In genomic region chr14:104172349-104172748, GRCh38 we compare ENCODE assay signal across 31 cellular contexts. TPM values are rescaled to one million over a fixed set of nuclear protein-coding genes. Genes with fewer than 3 reads are reported as not detected.
A peak's percentile ranks its signal among the peaks of the same experiment; 100 is the strongest.
DNase-seq lines count a peak whose midpoint lies in the region; ATAC-seq, FAIRE-seq and TF ChIP-seq lines count a peak whose summit lies in the region.
"Had no signal": no experiment of that assay in that cellular context is flagged by ENCODE, and none has a peak within 500 bp of the region (broad histone marks: within the 10 kb centered on the region; RNA-seq: fewer than 3 reads in every experiment).

No MANE protein-coding gene starts in this region.

- 0 out of 2 replicates have a peak overlapping the region, but pooled peaks have one; percentile 39 for H2BK12ac ChIP-seq in H1 (ENCODE audit: low read depth, low read length)

- H3K18ac ChIP-seq in H1 (ENCODE audit: extremely low read depth, low read length), result peak overlapping the region; percentile 51; the same call in 1 of the 2 replicates

- no peak overlapping the region for H3K4me3 ChIP-seq in H1 (ENCODE audit: extremely low read depth in 1 of 4, insufficient read depth in 2 of 4, low read depth in 3 of 4, low read length in 4 of 4)
- H3K4me3 ChIP-seq in osteoblast (ENCODE audit: insufficient read depth, low read length), result no peak overlapping the region
- H3K4me3 ChIP-seq in BE2C (ENCODE audit: low read depth, low read length), result no peak overlapping the region
- H3K4me3 ChIP-seq: A549, MG63, PC-9 had no signal

- peaks cover 2 to 17% of the 10 kb centered on the region in 2 experiments for H4K20me1 ChIP-seq in H1 (replicated peaks in 1 of 2; ENCODE audit: control insufficient read depth in 1 of 2, insufficient read depth in 2 of 2, low read length in 2 of 2)
- no peaks in the 10 kb centered on the region for H4K20me1 ChIP-seq in osteoblast (ENCODE audit: insufficient read depth, low read length)

- H2AFZ ChIP-seq in H1 (ENCODE audit: low read length), result no peak overlapping the region
- no peak overlapping the region for H2AFZ ChIP-seq in osteoblast (ENCODE audit: low read length)
- H2AFZ ChIP-seq: PC-9 had no signal

- peak overlapping the region; percentile 53 for H2BK120ac ChIP-seq in H1 (replicated peaks; ENCODE audit: low read depth, low read length)

- POLR2A ChIA-PET in H1 (lab: Charles Lee; ENCODE audit: partially characterized antibody), result no interaction called here

- H3K79me2 ChIP-seq in H1 (ENCODE audit: control insufficient read depth in 1 of 2, insufficient read depth in 2 of 2, low read length in 2 of 2) (no peaks in the 10 kb centered on the region), osteoblast (ENCODE audit: insufficient read depth, low read length) (no peaks in the 10 kb centered on the region)

- no peak overlapping the region for H3K27ac Mint-ChIP-seq in Calu3 (ENCODE audit: unreplicated experiment)
- H3K27ac Mint-ChIP-seq: CD4-positive, alpha-beta memory T cell had no signal

- H3K56ac ChIP-seq in H1 (replicated peaks; ENCODE audit: insufficient read length, low read depth, low read length), result no peak overlapping the region

- TF ChIP-seq CTCF in Calu3 (IDR thresholded peaks at IDR 0.05; ENCODE audit: unreplicated experiment) (no peak), H1 (IDR thresholded peaks at IDR 0.05; ENCODE audit: control extremely low read depth in 1 of 3, insufficient read depth in 1 of 3, low read depth in 1 of 3, low read length in 3 of 3) (no peak), osteoblast (IDR thresholded peaks at IDR 0.05; ENCODE audit: extremely low read depth, low read depth, low read length) (no peak), BE2C (IDR thresholded peaks at IDR 0.05; ENCODE audit: low read depth, low read length) (no peak)

- H4K8ac ChIP-seq in H1 (ENCODE audit: extremely low read depth, insufficient read depth, low read length), result 0 out of 2 replicates have a peak overlapping the region, but pooled peaks have one; percentile 0

- no peak for DNase-seq in Calu3
- DNase-seq in H1 (ENCODE audit: low read depth in 1 of 2, low spot score in 2 of 2), result no peak
- peak; percentile 87 for DNase-seq in osteoblast (ENCODE audit: insufficient read length, low spot score, missing footprints)
- no peak for DNase-seq in dermis blood vessel endothelial cell
- no peak for DNase-seq in BE2C
- DNase-seq in T-helper 2 cell, result no peak
- DNase-seq: AML-193; C1 segment of cervical spinal cord; CD4-positive, alpha-beta memory T cell; COR-L47; DMS 273 treated with DMSO at 0.1 percent for 48 hours; DMS79; EL; GF-D8; KG1; MG63; NCI-H1105 treated with DMSO at 0.1 percent for 48 hours; NCI-H146; NCI-H1930; NCI-H2107; NCI-H446; NCI-H524 treated with DMSO at 0.1 percent for 48 hours; NCI-H82; NK-92 treated with Interleukin-12 subunit alpha and Interleukin-12 subunit beta, amount 100 ng/mL, for 24 hours; PC-9; RPMI8226; SHP77 treated with DMSO at 0.1 percent for 48 hours had no signal

- TF ChIP-seq EP300 in Ishikawa (IDR thresholded peaks at IDR 0.05; ENCODE audit: borderline replicate concordance), result no peak
- no peak for TF ChIP-seq EP300 in H1 (IDR thresholded peaks at IDR 0.05; ENCODE audit: borderline replicate concordance in 1 of 2, low read depth in 2 of 2, low read length in 2 of 2)

- H3K9me3 ChIP-seq in H1 (ENCODE audit: insufficient read depth in 2 of 2, low read depth in 1 of 2, low read length in 1 of 2) (no peaks in the 10 kb centered on the region), osteoblast (ENCODE audit: low read depth, low read length) (no peaks in the 10 kb centered on the region), BE2C (no peaks in the 10 kb centered on the region)
- H3K9me3 ChIP-seq: A549, MG63 had no signal

- peaks cover 8% of the 10 kb centered on the region; the same call in 1 of the 2 replicates for H3K79me1 ChIP-seq in H1 (ENCODE audit: low read depth, low read length)

- peak overlapping the region; percentile 1 for H4K91ac ChIP-seq in H1 (replicated peaks; ENCODE audit: insufficient read length, low read length)

- no peaks in the 10 kb centered on the region for H3K23me2 ChIP-seq in H1 (ENCODE audit: low read depth, low read length)

- no peak overlapping the region for H3K4me2 ChIP-seq in H1 (ENCODE audit: insufficient read depth in 1 of 2, low read depth in 2 of 2, low read length in 2 of 2)
- no peak overlapping the region for H3K4me2 ChIP-seq in osteoblast (ENCODE audit: insufficient read depth, low read length)
- H3K4me2 ChIP-seq: A549, PC-9 had no signal

- CTCF ChIA-PET in Calu3 (lab: Charles Lee) (no interaction called here), H1 (lab: Charles Lee; ENCODE audit: partially characterized antibody) (interaction anchor here (0.8 to 1.1 kb wide), 2 partner anchors 30 to 78 kb away, joined by 3 to 4 read pairs; no protein-coding TSS in a partner anchor)

- H3K4me1 ChIP-seq in H1 (replicated peaks in 1 of 4; ENCODE audit: control insufficient read depth in 3 of 4, insufficient read depth in 4 of 4, low read length in 3 of 4) (peaks cover 11 to 38% (median 31%) of the 10 kb centered on the region in 4 experiments), osteoblast (ENCODE audit: insufficient read depth, low read length) (no peaks in the 10 kb centered on the region), BE2C (peaks cover 51% of the 10 kb centered on the region)
- H3K4me1 ChIP-seq: A549 had no signal

- H3K27ac ChIP-seq in H1 (ENCODE audit: low read depth, low read length), result no peak overlapping the region
- H3K27ac ChIP-seq in osteoblast (ENCODE audit: low read depth, low read length), result no peak overlapping the region
- H3K27ac ChIP-seq: A549, PC-9 had no signal

- no peak overlapping the region for H4K5ac ChIP-seq in H1 (ENCODE audit: insufficient read length, low read depth, low read length)

- intact Hi-C loops in Calu3 (cut with micrococcal nuclease; ENCODE audit: unreplicated experiment), result no loop called here

- no peak overlapping the region for H2BK20ac ChIP-seq in H1 (ENCODE audit: low read length)

- peak overlapping the region; percentile 69 for H3K4ac ChIP-seq in H1 (replicated peaks; ENCODE audit: insufficient read length, low read depth, low read length)

- peak overlapping the region; percentile 60 for H3K4me3 Mint-ChIP-seq in Calu3 (ENCODE audit: low read depth, unreplicated experiment)
- H3K4me3 Mint-ChIP-seq: CD4-positive, alpha-beta memory T cell had no signal

- H3K14ac ChIP-seq in H1 (ENCODE audit: insufficient read length), result no peak overlapping the region

- no peak for TF ChIP-seq POLR2A in H1 (IDR thresholded peaks at IDR 0.05; ENCODE audit: control extremely low read depth in 1 of 2, low read depth in 2 of 2, low read length in 2 of 2)

- 0 out of 2 replicates have a peak overlapping the region, but pooled peaks have one; percentile 96 for H2AK5ac ChIP-seq in H1 (ENCODE audit: low read depth, low read length)

- H3K36me3 ChIP-seq in H1 (ENCODE audit: control insufficient read depth in 2 of 4, insufficient read depth in 4 of 4, low read length in 3 of 4) (peaks cover 2 to 41% (median 6%) of the 10 kb centered on the region in 4 experiments; a peak in 5 of 8 replicates), osteoblast (ENCODE audit: insufficient read depth, low read length) (no peaks in the 10 kb centered on the region), BE2C (peaks cover 85% of the 10 kb centered on the region)
- H3K36me3 ChIP-seq: MG63 had no signal

- H3K27me3 Mint-ChIP-seq in Calu3 (ENCODE audit: unreplicated experiment), result peaks cover 40% of the 10 kb centered on the region
- H3K27me3 Mint-ChIP-seq: CD4-positive, alpha-beta memory T cell had no signal

- 0 out of 2 replicates have a peak overlapping the region, but pooled peaks have one; percentile 16 for H2BK15ac ChIP-seq in H1 (ENCODE audit: low read length)

- peak overlapping the region; percentile 92 for H2BK5ac ChIP-seq in H1 (ENCODE audit: low read depth, low read length)

- H3K9ac ChIP-seq in H1 (replicated peaks in 1 of 4; ENCODE audit: extremely low read depth in 1 of 4, low read depth in 3 of 4, low read length in 3 of 4), result no peak overlapping the region

- H3K9me3 Mint-ChIP-seq in Calu3 (ENCODE audit: low read depth, unreplicated experiment), result no peaks in the 10 kb centered on the region
- H3K9me3 Mint-ChIP-seq: CD4-positive, alpha-beta memory T cell had no signal

- peaks cover 13% of the 10 kb centered on the region for H3K4me1 Mint-ChIP-seq in Calu3 (ENCODE audit: low read depth, unreplicated experiment)
- H3K4me1 Mint-ChIP-seq: CD4-positive, alpha-beta memory T cell had no signal

- H3K36me3 Mint-ChIP-seq in Calu3 (ENCODE audit: insufficient read depth, unreplicated experiment), result no peaks in the 10 kb centered on the region
- H3K36me3 Mint-ChIP-seq: CD4-positive, alpha-beta memory T cell had no signal

- no TSS peak for BruUV-seq in Calu3 (replicated peaks; lab: Mats Ljungman, UMichigan)

- FAIRE-seq in H1 (lab: Jason Lieb, UNC), result no peak
- FAIRE-seq: A549, GM12891 had no signal

- H3K23ac ChIP-seq in H1 (ENCODE audit: insufficient read length), result no peak overlapping the region

- TF ChIP-seq RAD21 in Ishikawa (IDR thresholded peaks at IDR 0.05; ENCODE audit: low read depth), result no peak
- no peak for TF ChIP-seq RAD21 in H1 (IDR thresholded peaks at IDR 0.05 in 1 of 2, conservative IDR thresholded peaks at IDR 0.05 in 1 of 2; ENCODE audit: low read depth in 2 of 2, low read length in 2 of 2)

- ATAC-seq in GM21526 (IDR thresholded peaks at IDR 0.05; ENCODE audit: low FRiP score, unreplicated experiment), result no peak
- ATAC-seq: A549 had no signal

- H3K27me3 ChIP-seq in H1 (replicated peaks in 1 of 4; ENCODE audit: control insufficient read depth in 3 of 4, extremely low read depth in 1 of 4, insufficient read depth in 3 of 4, low read length in 3 of 4), result no peaks in the 10 kb centered on the region
- no peaks in the 10 kb centered on the region for H3K27me3 ChIP-seq in osteoblast (ENCODE audit: insufficient read depth, low read length)
- no peaks in the 10 kb centered on the region for H3K27me3 ChIP-seq in BE2C
- H3K27me3 ChIP-seq: MG63 had no signal

- 94% methylated on average over 13 of the region's 13 CpGs; no CpG with 5 or more reads in 1 of the 2 experiments for WGBS in H1 (ENCODE audit: extremely low coverage in 1 of 2, insufficient coverage in 1 of 2, insufficient read length in 1 of 2, insufficient replicate concordance in 2 of 2, low coverage in 1 of 2, low lambda C conversion rate in 2 of 2, missing lambda C conversion rate in 1 of 2), 2 experiments

RNA-seq across cellular contexts. Expression of gene KIF26A, which starts 34.0 kb away (rescaled TPM):
- total RNA-seq in Calu3 (2022), result 0.07 TPM in 2 replicates
- 41.6 and 42.3 TPM in 2 replicates for total RNA-seq in H1 (2021; fragmentation: NEBNext Ultra II Directional; extraction: Animal tissue kit (Norgen Biotek cat#: 25700))
- 11.5 and 25.9 TPM in 2 replicates for polyA plus RNA-seq in H1 (2011; rRNA removed)
- 18.3 TPM for polyA plus RNA-seq in H1 (2011; cell fraction: cytosol; rRNA removed)
- polyA plus RNA-seq in H1 (2011; cell fraction: nucleus; rRNA removed), result 49.7 TPM
- polyA plus RNA-seq in H1 (2012, experiment 1 of 2), result 14.7 to 22.6 TPM (median 20.0 TPM) in 4 replicates
- 16.2 TPM for polyA plus RNA-seq in H1 (2012, experiment 2 of 2)
- polyA plus RNA-seq in H1 (2013, experiment 1 of 2), result 13.6 TPM
- polyA plus RNA-seq in H1 (2013, experiment 2 of 2), result 12.8 TPM
- 2.8 and 6.1 TPM in 2 replicates for polyA minus RNA-seq in H1 (2011; rRNA and poly(A)+ RNA removed)
- 24.9 TPM for polyA minus RNA-seq in H1 (2011; cell fraction: cytosol; rRNA and poly(A)+ RNA removed)
- polyA minus RNA-seq in H1 (2011; cell fraction: nucleus; rRNA and poly(A)+ RNA removed), result 24.4 TPM
- total RNA-seq in osteoblast, result not detected in 2 replicates
- 23.8 and 31.8 TPM in 2 replicates for total RNA-seq in dermis blood vessel endothelial cell
- 87.1 TPM for polyA plus RNA-seq in BE2C (2012; ENCODE audit: insufficient read depth, insufficient read length, low read depth)

Comparison
In these comparisons a context has a peak if more than half of its experiments do, and no peak if none do; other contexts are left out.
1. RNA of gene KIF26A, which starts 34.0 kb away (total RNA-seq): 41.6 to 42.3 TPM in H1 and 23.8 to 31.8 TPM in dermis blood vessel endothelial cell; 0.07 TPM in Calu3 and not detected in osteoblast; every median in the first group is over 10 times any median in the second.